ENCODE assay signal across 15 cellular contexts in the genomic region with DNA sequence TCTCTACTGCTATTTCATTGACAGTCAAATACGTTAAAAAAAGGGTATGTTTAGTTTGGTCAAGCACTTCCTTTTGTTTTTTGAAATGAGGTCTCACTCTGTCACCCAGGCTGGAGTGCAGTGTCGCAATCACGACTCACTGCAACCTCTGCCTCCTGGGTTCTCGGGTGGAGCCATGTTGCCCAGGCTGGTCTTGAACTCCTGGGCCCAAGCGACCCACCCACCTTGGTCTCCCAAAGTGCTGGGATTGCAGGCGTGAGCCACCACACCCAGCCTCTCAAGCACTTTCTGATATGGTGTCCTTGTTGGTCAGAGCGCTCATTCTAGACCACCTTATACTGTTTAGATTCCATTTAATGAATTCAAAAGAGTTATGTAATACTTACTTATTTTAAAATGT. TPM values are rescaled to one million over a fixed set of nuclear protein-coding genes. Genes with fewer than 3 reads are reported as not detected.
DNase-seq lines count a peak whose midpoint lies in the region; ATAC-seq, FAIRE-seq and TF ChIP-seq lines count a peak whose summit lies in the region.
"Had no signal": no experiment of that assay in that cellular context is flagged by ENCODE, and none has a peak within 500 bp of the region (broad histone marks: within the 10 kb centered on the region; RNA-seq: fewer than 3 reads in every experiment).

No MANE protein-coding gene starts in this region.

- H3K9me3 ChIP-seq in GM23248 (ENCODE audit: low read depth) (no peaks in the 10 kb centered on the region), K562 (replicated peaks; ENCODE audit: control insufficient read depth, insufficient read depth, low read depth, low read length) (0 out of 2 replicates have a peak, but pooled peaks cover 4% of the 10 kb centered on the region), right lobe of liver (no peaks in the 10 kb centered on the region)

- TF ChIP-seq POLR2A in K562 (conservative IDR thresholded peaks at IDR 0.05) = no peak
- no peak for TF ChIP-seq POLR2A in right lobe of liver (IDR thresholded peaks at IDR 0.05)

- H3K4me1 ChIP-seq in GM23248 (ENCODE audit: insufficient read depth) = peaks cover 20% of the 10 kb centered on the region
- peaks cover 9 to 15% of the 10 kb centered on the region in 2 experiments; a peak in 4 of 5 replicates for H3K4me1 ChIP-seq in K562 (replicated peaks in 1 of 2; ENCODE audit: control insufficient read depth in 2 of 2, insufficient read depth in 2 of 2, low read length in 2 of 2)
- no peaks in the 10 kb centered on the region for H3K4me1 ChIP-seq in right lobe of liver

- H3K36me3 Mint-ChIP-seq in activated T-cell treated with anti-CD3 and anti-CD28 coated beads, Interleukin-2, amount 50 U/mL, for 24 hours (ENCODE audit: low read depth) = no peaks in the 10 kb centered on the region
- H3K36me3 Mint-ChIP-seq: activated CD8-positive, alpha-beta memory T cell treated with anti-CD3 and anti-CD28 coated beads, Interleukin-2, amount 10 ng/mL, durations not matched to agents 7 days and 5 days; CD4-positive, CD25-positive, alpha-beta regulatory T cell; WTC11 had no signal

- peak overlapping the region; percentile 3; the same call in 1 of the 2 replicates for H3K4me3 ChIP-seq in GM23248
- H3K4me3 ChIP-seq in K562 = no peak overlapping the region
- no peak overlapping the region for H3K4me3 ChIP-seq in right lobe of liver
- H3K4me3 ChIP-seq: GM12878 had no signal

- H3K27me3 ChIP-seq in GM23248 (replicated peaks; ENCODE audit: insufficient read depth) (no peaks in the 10 kb centered on the region), K562 (ENCODE audit: control insufficient read depth in 2 of 2, insufficient read depth in 2 of 2, low read length in 2 of 2) (no peaks in the 10 kb centered on the region), right lobe of liver (no peaks in the 10 kb centered on the region)

- BruUV-seq in K562 (replicated peaks; lab: Mats Ljungman, UMichigan) = no TSS peak

- no peak for FAIRE-seq in K562 (lab: Jason Lieb, UNC)
- FAIRE-seq: GM12878 had no signal

- H4K20me1 ChIP-seq in GM23248 (ENCODE audit: insufficient read depth) = no peaks in the 10 kb centered on the region
- H4K20me1 ChIP-seq in K562 (replicated peaks; ENCODE audit: control insufficient read depth, insufficient read depth, low read length) = 0 out of 2 replicates have a peak, but pooled peaks cover 3% of the 10 kb centered on the region

- H3F3A ChIP-seq in GM23248 (ENCODE audit: insufficient read depth) = peaks cover 21% of the 10 kb centered on the region

- CTCF ChIA-PET in K562 (lab: Yijun Ruan, JAX; ENCODE audit: low intra/inter-chr PET ratio) = no interaction called here

- in situ Hi-C loops in GM23248 (cut with MboI) = no loop called here
- in situ Hi-C loops in K562 (cut with MboI) = no loop called here

- no peaks in the 10 kb centered on the region for H3K9me3 Mint-ChIP-seq in activated T-cell treated with anti-CD3 and anti-CD28 coated beads, Interleukin-2, amount 50 U/mL, for 24 hours
- H3K9me3 Mint-ChIP-seq: WTC11 had no signal

- WGBS in GM23248 (ENCODE audit: low coverage in 1 of 2, low lambda C conversion rate in 2 of 2, missing lambda C conversion rate in 2 of 2), 2 experiments = 73 to 80% methylated on average over 7 of the region's 7 CpGs
- 26% methylated on average over 7 of the region's 7 CpGs for WGBS in K562 (ENCODE audit: insufficient coverage, low coverage, missing lambda C conversion rate)
- WGBS in right lobe of liver (ENCODE audit: insufficient coverage, low coverage, low lambda C conversion rate, missing lambda C conversion rate) = 38% methylated on average over 5 of the region's 7 CpGs

- H3K4me1 Mint-ChIP-seq in activated T-cell treated with anti-CD3 and anti-CD28 coated beads, Interleukin-2, amount 50 U/mL, for 24 hours (ENCODE audit: low read depth) = peaks cover 9% of the 10 kb centered on the region

- no peak for TF ChIP-seq EP300 in K562 (IDR thresholded peaks at IDR 0.05; ENCODE audit: low read length)

- H3K36me3 ChIP-seq in GM23248 (ENCODE audit: low read depth) (no peaks in the 10 kb centered on the region), K562 (ENCODE audit: control insufficient read depth, insufficient read depth, low read length) (no peaks in the 10 kb centered on the region), right lobe of liver (no peaks in the 10 kb centered on the region)

- intact Hi-C loops in K562 (cut with micrococcal nuclease) (no loop called here), right lobe of liver (cut with DNase I) (no loop called here)

- H3K27ac Mint-ChIP-seq in activated T-cell treated with anti-CD3 and anti-CD28 coated beads, Interleukin-2, amount 50 U/mL, for 24 hours = no peak overlapping the region
- H3K27ac Mint-ChIP-seq: activated CD8-positive, alpha-beta memory T cell treated with anti-CD3 and anti-CD28 coated beads, Interleukin-2, amount 10 ng/mL, durations not matched to agents 7 days and 5 days; progenitor cell of endocrine pancreas; WTC11 had no signal

- no peak overlapping the region for H3K4me3 Mint-ChIP-seq in activated T-cell treated with anti-CD3 and anti-CD28 coated beads, Interleukin-2, amount 50 U/mL, for 24 hours
- H3K4me3 Mint-ChIP-seq: activated CD8-positive, alpha-beta memory T cell treated with anti-CD3 and anti-CD28 coated beads, Interleukin-2, amount 10 ng/mL, durations not matched to agents 7 days and 5 days; CD4-positive, CD25-positive, alpha-beta regulatory T cell; WTC11 had no signal

- DNase-seq in GM23248 (peak; percentile 58), LHCN-M2 (ENCODE audit: low read depth) (peak; percentile 56), K562 (ENCODE audit: extremely low read depth in 1 of 4, low spot score in 3 of 4) (no peak), right lobe of liver (peak in 2 of 3 donors; percentile 24 to 53), HuH-7.5 (ENCODE audit: low spot score) (no peak), NCI-H69 (lab: John Stamatoyannopoulos, UW) (no peak)
- no peak for DNase-seq in activated T-cell treated with anti-CD3 and anti-CD28 coated beads, Interleukin-2, amount 50 U/mL, for 24 hours
- DNase-seq: activated CD8-positive, alpha-beta memory T cell treated with anti-CD3 and anti-CD28 coated beads, Interleukin-2, amount 10 ng/mL, durations not matched to agents 7 days and 5 days; activated naive CD4-positive, alpha-beta T cell; CD4-positive, CD25-positive, alpha-beta regulatory T cell; NCI-H1417 treated with DMSO at 0.1 percent for 48 hours had no signal

- no peaks in the 10 kb centered on the region for H3K9me2 ChIP-seq in GM23248 (ENCODE audit: insufficient read depth)

- no peak for TF ChIP-seq CTCF in K562 (IDR thresholded peaks at IDR 0.05 in 2 of 3, conservative IDR thresholded peaks at IDR 0.05 in 1 of 3; ENCODE audit: insufficient read depth in 2 of 3, low read depth in 1 of 3, low read length in 3 of 3)
- no peak for TF ChIP-seq CTCF in right lobe of liver (IDR thresholded peaks at IDR 0.05)

- H3K27me3 Mint-ChIP-seq in activated T-cell treated with anti-CD3 and anti-CD28 coated beads, Interleukin-2, amount 50 U/mL, for 24 hours = no peaks in the 10 kb centered on the region
- H3K27me3 Mint-ChIP-seq: activated CD8-positive, alpha-beta memory T cell treated with anti-CD3 and anti-CD28 coated beads, Interleukin-2, amount 10 ng/mL, durations not matched to agents 7 days and 5 days had no signal

- H3K79me2 ChIP-seq in GM23248 (ENCODE audit: insufficient read depth) (no peaks in the 10 kb centered on the region), K562 (ENCODE audit: control insufficient read depth, insufficient read depth, low read length) (no peaks in the 10 kb centered on the region)

- ATAC-seq in K562 (no peak), right lobe of liver (peak in 2 of 4 donors; percentile 24 to 52)
- ATAC-seq: activated CD8-positive, alpha-beta memory T cell treated with anti-CD3 and anti-CD28 coated beads, Interleukin-2, amount 10 ng/mL, durations not matched to agents 7 days and 5 days; GM12878; Panc1; WTC11 had no signal

- H2AFZ ChIP-seq in GM23248 = peak overlapping the region; percentile 9; the same call in 1 of the 2 replicates
- peak overlapping the region; percentile 34; the same call in 1 of the 2 replicates for H2AFZ ChIP-seq in K562 (ENCODE audit: low read depth, low read length)

- H3K27ac ChIP-seq in GM23248 (peak overlapping the region; percentile 97), K562 (ENCODE audit: extremely low read depth, low read depth, low read length) (no peak overlapping the region), right lobe of liver (no peak overlapping the region)

- no peaks in the 10 kb centered on the region for H3K9me1 ChIP-seq in K562 (ENCODE audit: control insufficient read depth, insufficient read depth, low read length)

- POLR2A ChIA-PET in K562 (lab: Yijun Ruan, JAX) = no interaction called here

- H3K9ac ChIP-seq in GM23248 (no peak overlapping the region), K562 (ENCODE audit: insufficient read depth in 1 of 2, low read depth in 2 of 2, low read length in 2 of 2) (no peak overlapping the region)

- no peak for TF ChIP-seq RAD21 in K562 (CRISPR knock-in tag; conservative IDR thresholded peaks at IDR 0.05 in 1 of 2, IDR thresholded peaks at IDR 0.05 in 1 of 2)

- peak overlapping the region; percentile 83 for H3K4me2 ChIP-seq in GM23248 (ENCODE audit: unreplicated experiment)
- H3K4me2 ChIP-seq in K562 (ENCODE audit: insufficient read depth, low read length) = no peak overlapping the region

RNA-seq across cellular contexts. Expression of a gene that starts 20.9 kb away (rescaled TPM):
- total RNA-seq in GM23248 (2014; rRNA removed; shearing (Covaris generic)) = 0.22 TPM in 1 of 2 replicates, not detected in the other
- polyA plus RNA-seq in GM23248 (2016; fragmentation: Nextera tagmentation; extraction: Ambion mirVana) = 1.4 and 1.5 TPM in 2 replicates
- total RNA-seq in LHCN-M2 (2014; rRNA removed) = 0.17 and 0.96 TPM in 2 replicates
- polyA plus RNA-seq in LHCN-M2 (2012) = 1.3 TPM
- total RNA-seq in K562 (2011; cell fraction: chromatin; rRNA removed; ENCODE audit: low replicate concordance) = not detected in 2 replicates
- not detected in 2 replicates for total RNA-seq in K562 (2011; cell fraction: nucleolus; rRNA removed)
- total RNA-seq in K562 (2011; cell fraction: nucleoplasm; rRNA removed) = not detected in 2 replicates
- not detected in 2 replicates for total RNA-seq in K562 (2014; rRNA removed)
- not detected in 2 replicates for total RNA-seq in K562 (2014; rRNA removed; fragmentation: Illumina TruSeq; extraction: Trizol)
- not detected in 2 replicates for total RNA-seq in K562 (2015; rRNA removed; fragmentation: Illumina TruSeq; extraction: Trizol)
- not detected in 2 replicates for total RNA-seq in K562 (2021)
- not detected in 2 replicates for polyA plus RNA-seq in K562 (2011; rRNA removed)
- polyA plus RNA-seq in K562 (2011; cell fraction: cytosol; rRNA removed) = not detected in 2 replicates
- not detected in 2 replicates for polyA plus RNA-seq in K562 (2011; cell fraction: nucleus; rRNA removed)
- polyA plus RNA-seq in K562 (2012) = 0.07 and 0.28 TPM in 2 replicates
- polyA plus RNA-seq in K562 (2014; fragmentation: Illumina TruSeq; extraction: Trizol) = not detected in 2 replicates
- polyA plus RNA-seq in K562 (2014; fragmentation: Nextera tagmentation; extraction: Ambion mirVana) = not detected
- polyA plus RNA-seq in K562 (2014; rRNA removed) = not detected in 2 replicates
- polyA minus RNA-seq in K562 (2011; rRNA and poly(A)+ RNA removed) = not detected in 2 replicates
- polyA minus RNA-seq in K562 (2011; cell fraction: cytosol; rRNA and poly(A)+ RNA removed) = not detected in 2 replicates
- polyA minus RNA-seq in K562 (2011; cell fraction: nucleus; rRNA and poly(A)+ RNA removed) = not detected in 2 replicates
- total RNA-seq in right lobe of liver = under 1 TPM in 1 of 6 experiments, not detected in 5; 0.12 TPM
- total RNA-seq: activated CD8-positive, alpha-beta memory T cell treated with anti-CD3 and anti-CD28 coated beads, Interleukin-2, amount 10 ng/mL, durations not matched to agents 7 days and 5 days; CD4-positive, CD25-positive, alpha-beta regulatory T cell; GM12878; progenitor cell of endocrine pancreas had no signal

RNA-seq across cellular contexts. Expression of a gene that starts 28.5 kb away (rescaled TPM):
- total RNA-seq in GM23248 (2014; rRNA removed; shearing (Covaris generic)) = 56.1 and 69.7 TPM in 2 replicates
- 65.5 and 68.5 TPM in 2 replicates for polyA plus RNA-seq in GM23248 (2016; fragmentation: Nextera tagmentation; extraction: Ambion mirVana)
- 52.4 and 52.6 TPM in 2 replicates for total RNA-seq in LHCN-M2 (2014; rRNA removed)
- polyA plus RNA-seq in LHCN-M2 (2012) = 27.0 TPM
- total RNA-seq in K562 (2011; cell fraction: chromatin; rRNA removed; ENCODE audit: low replicate concordance) = 26.5 and 51.2 TPM in 2 replicates
- total RNA-seq in K562 (2011; cell fraction: nucleolus; rRNA removed) = 19.3 and 20.1 TPM in 2 replicates
- 46.7 and 64.7 TPM in 2 replicates for total RNA-seq in K562 (2011; cell fraction: nucleoplasm; rRNA removed)
- total RNA-seq in K562 (2014; rRNA removed) = 68.9 and 72.4 TPM in 2 replicates
- 81.7 and 86.5 TPM in 2 replicates for total RNA-seq in K562 (2014; rRNA removed; fragmentation: Illumina TruSeq; extraction: Trizol)
- total RNA-seq in K562 (2015; rRNA removed; fragmentation: Illumina TruSeq; extraction: Trizol) = 76.2 and 83.4 TPM in 2 replicates
- 86.0 and 87.8 TPM in 2 replicates for total RNA-seq in K562 (2021)
- polyA plus RNA-seq in K562 (2011; rRNA removed) = 95.0 and 139 TPM in 2 replicates
- 53.8 and 59.9 TPM in 2 replicates for polyA plus RNA-seq in K562 (2011; cell fraction: cytosol; rRNA removed)
- 18.7 and 19.1 TPM in 2 replicates for polyA plus RNA-seq in K562 (2011; cell fraction: nucleus; rRNA removed)
- 69.5 and 81.6 TPM in 2 replicates for polyA plus RNA-seq in K562 (2012)
- polyA plus RNA-seq in K562 (2014; fragmentation: Illumina TruSeq; extraction: Trizol) = 91.4 and 103 TPM in 2 replicates
- 10 to 100 TPM; 11.5 to 17.6 TPM for polyA plus RNA-seq in K562 (2014; fragmentation: Nextera tagmentation; extraction: Ambion mirVana)
- 85.1 and 87.2 TPM in 2 replicates for polyA plus RNA-seq in K562 (2014; rRNA removed)
- polyA minus RNA-seq in K562 (2011; rRNA and poly(A)+ RNA removed) = 81.6 and 94.1 TPM in 2 replicates
- polyA minus RNA-seq in K562 (2011; cell fraction: cytosol; rRNA and poly(A)+ RNA removed) = 33.5 and 47.6 TPM in 2 replicates
- 10.1 and 12.8 TPM in 2 replicates for polyA minus RNA-seq in K562 (2011; cell fraction: nucleus; rRNA and poly(A)+ RNA removed)
- total RNA-seq in right lobe of liver = 10 to 100 TPM; 18.9 to 37.3 (median 28.5) TPM

Comparison
In these comparisons a context has a peak if more than half of its experiments do, and no peak if none do; other contexts are left out.
1. DNase-seq: peak in GM23248 (single experiment), LHCN-M2 (single experiment) and right lobe of liver (2 of 3); none in K562 (0 of 4), HuH-7.5 (single experiment), NCI-H69 (single experiment) and activated T-cell treated with anti-CD3 and anti-CD28 coated beads, Interleukin-2, amount 50 U/mL, for 24 hours (single experiment).